8 cellular contexts compared by ENCODE assay signal in the genomic region with DNA sequence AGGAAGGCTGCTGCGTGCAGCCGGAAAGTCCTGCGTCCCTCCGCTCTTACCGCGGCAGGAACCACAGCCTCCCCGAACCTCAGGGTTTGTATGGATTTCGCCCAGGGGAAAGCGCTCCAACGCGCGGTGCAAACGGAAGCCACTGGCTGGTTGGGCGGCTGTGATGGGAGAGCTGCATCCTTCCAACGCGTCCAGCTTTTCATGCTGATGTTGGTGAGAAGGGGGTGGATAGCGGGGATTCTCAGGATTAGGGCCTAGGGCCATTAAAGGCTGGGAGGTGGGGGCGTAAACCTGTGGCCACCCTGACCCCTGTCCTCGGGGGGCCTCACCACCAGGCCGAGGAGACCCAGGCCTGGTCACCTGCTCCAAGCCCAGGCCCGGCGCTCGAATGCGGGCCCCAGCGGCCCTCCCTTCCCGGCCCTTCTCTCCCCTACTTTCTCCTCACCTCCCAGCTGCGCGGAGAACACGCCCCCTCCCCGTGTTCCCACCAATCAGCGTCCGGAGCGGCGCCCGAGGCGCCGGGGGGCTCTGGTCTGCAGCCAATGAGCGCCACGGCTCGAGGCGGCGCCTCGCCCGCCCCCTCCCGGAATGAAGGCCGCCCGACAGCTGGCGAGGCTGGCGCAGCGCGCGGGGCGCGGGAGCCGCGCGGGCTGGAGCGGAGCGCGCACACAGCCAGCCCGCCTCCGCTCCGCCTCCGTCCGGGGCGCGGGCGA. TPM values are rescaled to one million over a fixed set of nuclear protein-coding genes. Genes with fewer than 3 reads are reported as not detected.
DNase-seq lines count a peak whose midpoint lies in the region; ATAC-seq lines count a peak whose summit lies in the region.

No MANE protein-coding gene starts in this region.

- ATAC-seq in GM21723 (IDR thresholded peaks at IDR 0.05; ENCODE audit: unreplicated experiment) = peak; percentile 59

- CTCF ChIA-PET in activated naive CD4-positive, alpha-beta T cell treated with anti-CD3 and anti-CD28 coated beads, Interleukin-2, amount 10 ng/mL, durations not matched to agents 7 days and 5 days (lab: Charles Lee) = interaction anchor here (0.5 kb wide), 1 partner anchor 296 kb away, joined by 3 read pairs; no protein-coding TSS in a partner anchor

- peaks cover 4% of the 10 kb centered on the region for H3K79me2 ChIP-seq in Karpas-422 (ENCODE audit: low read length)

- H3K27me3 ChIP-seq in Karpas-422 (ENCODE audit: low read length) (no peaks in the 10 kb centered on the region), subcutaneous abdominal adipose tissue (ENCODE audit: control insufficient read depth in 5 of 5, insufficient read depth in 4 of 5, low read length in 5 of 5) (no peaks in the 10 kb centered on the region)

- DNase-seq in DMS53 treated with DMSO at 0.1 percent for 48 hours (lab: John Stamatoyannopoulos, UW; ENCODE audit: unreplicated experiment) = peak; percentile 81
- peak; percentile 95 for DNase-seq in Karpas-422
- peak; percentile 82 for DNase-seq in SK-MEL-5 (ENCODE audit: low read depth, low spot score)
- DNase-seq in activated naive CD4-positive, alpha-beta T cell treated with anti-CD3 and anti-CD28 coated beads, Interleukin-2, amount 10 ng/mL, durations not matched to agents 7 days and 5 days = peak; percentile 89
- peak; percentile 97 for DNase-seq in germinal center (ENCODE audit: low spot score)
- peak in 55 of 56 donors; percentile 31 to 92 (median 83) for DNase-seq in nucleus accumbens (lab: John Stamatoyannopoulos, UW)

- H3K36me3 ChIP-seq in Karpas-422 (ENCODE audit: insufficient read depth, low read length) = peaks cover 9% of the 10 kb centered on the region
- H3K36me3 ChIP-seq in subcutaneous abdominal adipose tissue (ENCODE audit: control insufficient read depth in 5 of 5, insufficient read depth in 5 of 5, low read length in 5 of 5) = peaks cover 4 to 14% (median 10%) of the 10 kb centered on the region in 5 donors

- peak overlapping the region; percentile 68 for H3K4me3 Mint-ChIP-seq in activated naive CD4-positive, alpha-beta T cell treated with anti-CD3 and anti-CD28 coated beads, Interleukin-2, amount 10 ng/mL, durations not matched to agents 7 days and 5 days

- peak overlapping the region; percentile 6 for H3K4me2 ChIP-seq in Karpas-422 (ENCODE audit: low read depth, low read length, poor library complexity, severe bottlenecking)

- H3K4me1 Mint-ChIP-seq in activated naive CD4-positive, alpha-beta T cell treated with anti-CD3 and anti-CD28 coated beads, Interleukin-2, amount 10 ng/mL, durations not matched to agents 7 days and 5 days = peaks cover 25% of the 10 kb centered on the region

- peaks cover 15% of the 10 kb centered on the region for H3K36me3 Mint-ChIP-seq in activated naive CD4-positive, alpha-beta T cell treated with anti-CD3 and anti-CD28 coated beads, Interleukin-2, amount 10 ng/mL, durations not matched to agents 7 days and 5 days

- H3K4me1 ChIP-seq in Karpas-422 (ENCODE audit: low read length) = peaks cover 41% of the 10 kb centered on the region
- H3K4me1 ChIP-seq in subcutaneous abdominal adipose tissue (ENCODE audit: control insufficient read depth in 5 of 5, insufficient read depth in 5 of 5, low read length in 5 of 5) = peaks cover 0 to 36% (median 27%) of the 10 kb centered on the region in 5 donors

- no peak overlapping the region for H3K4me3 ChIP-seq in Karpas-422 (ENCODE audit: low read length)
- H3K4me3 ChIP-seq in subcutaneous abdominal adipose tissue (ENCODE audit: low read depth in 1 of 5, low read length in 5 of 5) = peak overlapping the region; percentile 59 to 70 (median 67)

- H3K27me3 Mint-ChIP-seq in activated naive CD4-positive, alpha-beta T cell treated with anti-CD3 and anti-CD28 coated beads, Interleukin-2, amount 10 ng/mL, durations not matched to agents 7 days and 5 days = peaks cover 38% of the 10 kb centered on the region

- H3K9ac ChIP-seq in Karpas-422 (ENCODE audit: low read length) (no peak overlapping the region), subcutaneous abdominal adipose tissue (ENCODE audit: low read length in 5 of 5) (peak overlapping the region in 4 of 5 donors; percentile 9 to 72 (median 54))

- no peak overlapping the region for H3K27ac ChIP-seq in Karpas-422 (ENCODE audit: low read length)
- no peak overlapping the region for H3K27ac ChIP-seq in subcutaneous abdominal adipose tissue (ENCODE audit: low read depth, low read length)

- no peaks in the 10 kb centered on the region for H3K9me2 ChIP-seq in Karpas-422 (replicated peaks; ENCODE audit: insufficient read depth, low read length)

- in situ Hi-C loops in SK-MEL-5 (cut with HindIII; ENCODE audit: low pct_unique_long_range_greater_than_20kb, low sequenced_read_pairs) = no loop called here

- no peak overlapping the region for H2AFZ ChIP-seq in Karpas-422 (ENCODE audit: low read length)

- H3K9me3 ChIP-seq in Karpas-422 (ENCODE audit: low read length) = no peaks in the 10 kb centered on the region
- H3K9me3 ChIP-seq in subcutaneous abdominal adipose tissue (ENCODE audit: control insufficient read depth in 5 of 5, low read length in 5 of 5) = no peaks in the 10 kb centered on the region

- H3K27ac Mint-ChIP-seq in activated naive CD4-positive, alpha-beta T cell treated with anti-CD3 and anti-CD28 coated beads, Interleukin-2, amount 10 ng/mL, durations not matched to agents 7 days and 5 days = no peak overlapping the region

- no peaks in the 10 kb centered on the region for H3K9me3 Mint-ChIP-seq in activated naive CD4-positive, alpha-beta T cell treated with anti-CD3 and anti-CD28 coated beads, Interleukin-2, amount 10 ng/mL, durations not matched to agents 7 days and 5 days

- H4K20me1 ChIP-seq in Karpas-422 (ENCODE audit: insufficient read depth, low read depth, low read length) = peaks cover 18% of the 10 kb centered on the region

RNA-seq across cellular contexts. Expression of a gene that starts 0.5 kb away (rescaled TPM):
- total RNA-seq in Karpas-422 (2014; rRNA removed; shearing (Covaris generic); ENCODE audit: low replicate concordance) = 1.6 and 3.1 TPM in 2 replicates
- 3.5 and 5.7 TPM in 2 replicates for total RNA-seq in SK-MEL-5 (2014; rRNA removed; shearing (Covaris generic))
- 5.5 and 6.7 TPM in 2 replicates for polyA plus RNA-seq in SK-MEL-5 (2015; cell fraction: cytosol; rRNA removed)
- 2.0 and 2.9 TPM in 2 replicates for polyA plus RNA-seq in SK-MEL-5 (2015; cell fraction: nucleus; rRNA removed)

RNA-seq across cellular contexts. Expression of a gene that starts 51.6 kb away (rescaled TPM):
- total RNA-seq in Karpas-422 (2014; rRNA removed; shearing (Covaris generic); ENCODE audit: low replicate concordance) = 90.7 and 92.1 TPM in 2 replicates
- 112 and 130 TPM in 2 replicates for total RNA-seq in SK-MEL-5 (2014; rRNA removed; shearing (Covaris generic))
- 43.7 and 68.7 TPM in 2 replicates for polyA plus RNA-seq in SK-MEL-5 (2015; cell fraction: cytosol; rRNA removed)
- polyA plus RNA-seq in SK-MEL-5 (2015; cell fraction: nucleus; rRNA removed) = 42.5 and 51.6 TPM in 2 replicates
